8 cellular contexts compared by ENCODE assay signal in genomic region chr1:157105988-157106812, GRCh38. TPM values are rescaled to one million over a fixed set of nuclear protein-coding genes. Genes with fewer than 3 reads are reported as not detected.
DNase-seq lines count a peak whose midpoint lies in the region; ATAC-seq and TF ChIP-seq lines count a peak whose summit lies in the region.

No MANE protein-coding gene starts in this region.

- peak; percentile 87 for ATAC-seq in GM18498 (IDR thresholded peaks at IDR 0.05; ENCODE audit: unreplicated experiment)
- ATAC-seq in HG02884 (IDR thresholded peaks at IDR 0.05; ENCODE audit: unreplicated experiment): peak; percentile 83
- ATAC-seq in GM21526 (IDR thresholded peaks at IDR 0.05; ENCODE audit: low FRiP score, unreplicated experiment): no peak

- TF ChIP-seq CTCF in fibroblast of lung (conservative IDR thresholded peaks at IDR 0.05 in 1 of 2, IDR thresholded peaks at IDR 0.05 in 1 of 2; ENCODE audit: low read depth in 1 of 2, low read length in 2 of 2): no peak

- no peaks in the 10 kb centered on the region for H3K9me3 ChIP-seq in fibroblast of lung (ENCODE audit: control insufficient read depth, insufficient read depth, low read depth, low read length)

- H3K9ac ChIP-seq in fibroblast of lung (ENCODE audit: insufficient read depth, low read length): peak overlapping the region; percentile 42

- H2AFZ ChIP-seq in fibroblast of lung (ENCODE audit: low read length): peak overlapping the region; percentile 88

- H3K4me3 ChIP-seq in fibroblast of lung (replicated peaks in 1 of 4; ENCODE audit: control extremely low read depth in 1 of 4, insufficient read depth in 1 of 4, low read depth in 3 of 4, low read length in 4 of 4) (no peak overlapping the region), skeletal muscle cell (ENCODE audit: low read depth, low read length) (no peak overlapping the region)

- H3K4me1 ChIP-seq in fibroblast of lung (ENCODE audit: control insufficient read depth, extremely low read depth, insufficient read depth, low read length): peaks cover 13% of the 10 kb centered on the region

- H3K4me2 ChIP-seq in fibroblast of lung (ENCODE audit: extremely low read depth, insufficient read depth, low read length): peak overlapping the region; percentile 27

- H4K20me1 ChIP-seq in fibroblast of lung (ENCODE audit: control insufficient read depth, extremely low read depth, insufficient read depth, low read length): no peaks in the 10 kb centered on the region

- peak overlapping the region; percentile 73 for H3K27ac ChIP-seq in fibroblast of lung (ENCODE audit: insufficient read depth, low read length)

- DNase-seq in 8988T: peak; percentile 88
- peak; percentile 86 for DNase-seq in RKO (ENCODE audit: low spot score)
- DNase-seq in fibroblast of lung (ENCODE audit: low read depth in 2 of 2): peak; percentile 70 to 83
- DNase-seq in skeletal muscle cell (ENCODE audit: low read depth): peak; percentile 79
- DNase-seq in NCI-H2081 treated with DMSO at 0.1 percent for 48 hours (lab: John Stamatoyannopoulos, UW): no peak

- peaks cover 9% of the 10 kb centered on the region for H3K27me3 ChIP-seq in fibroblast of lung (ENCODE audit: control insufficient read depth, insufficient read depth, low read length)

- H3K79me2 ChIP-seq in fibroblast of lung (ENCODE audit: control insufficient read depth, insufficient read depth, low read length): no peaks in the 10 kb centered on the region

- no peaks in the 10 kb centered on the region for H3K36me3 ChIP-seq in fibroblast of lung (ENCODE audit: control insufficient read depth, insufficient read depth, low read length)

RNA-seq across cellular contexts. Expression of gene ETV3L, which starts 6.6 kb away (rescaled TPM):
- total RNA-seq in fibroblast of lung: not detected in 2 replicates
- not detected in 2 replicates for polyA plus RNA-seq in fibroblast of lung
- polyA plus RNA-seq in fibroblast of lung (2012): not detected in 2 replicates
- not detected in 2 replicates for polyA minus RNA-seq in fibroblast of lung (ENCODE audit: low replicate concordance)

RNA-seq across cellular contexts. Expression of gene ETV3, which starts 32.0 kb away (rescaled TPM):
- total RNA-seq in fibroblast of lung: 11.3 and 11.4 TPM in 2 replicates
- polyA plus RNA-seq in fibroblast of lung: 8.9 and 9.9 TPM in 2 replicates
- 7.7 and 9.9 TPM in 2 replicates for polyA plus RNA-seq in fibroblast of lung (2012)
- polyA minus RNA-seq in fibroblast of lung (ENCODE audit: low replicate concordance): 10.7 and 12.7 TPM in 2 replicates
